Comparison of ENCODE assay signal across 8 cellular contexts in the genomic region with DNA sequence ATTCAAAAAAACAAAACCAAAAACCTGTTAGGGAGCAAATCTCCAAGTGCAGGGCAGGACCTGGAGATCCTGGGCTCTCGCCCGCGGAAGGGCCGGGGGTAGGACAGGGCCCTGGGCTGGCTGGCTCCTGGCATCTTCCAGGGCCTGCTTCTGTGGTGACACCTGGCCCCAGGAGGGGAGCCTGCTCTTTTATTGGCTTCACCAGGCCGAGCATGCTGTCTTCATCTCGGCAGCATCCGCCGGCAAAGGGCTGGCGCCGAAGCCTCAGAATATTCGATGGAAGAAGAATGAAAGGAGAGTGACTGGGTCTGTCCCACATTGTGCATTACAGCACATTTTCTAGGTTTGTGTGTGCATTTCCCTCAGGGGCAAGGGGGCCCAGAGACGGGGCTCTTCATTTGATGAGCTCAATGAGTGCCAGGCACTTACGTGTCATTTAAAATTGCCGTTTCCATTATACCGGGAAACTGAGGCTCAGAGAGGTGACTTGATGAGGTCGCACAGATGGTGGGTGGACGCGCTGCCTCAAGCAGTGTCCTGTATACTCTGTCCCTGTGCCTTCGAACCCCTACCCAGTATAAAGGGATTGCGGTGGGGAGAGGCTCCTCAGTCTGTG.
DNase-seq lines count a peak whose midpoint lies in the region; ATAC-seq and TF ChIP-seq lines count a peak whose summit lies in the region.

No MANE protein-coding gene starts in this region.

- H3K9me3 ChIP-seq in uterus, result no peaks in the 10 kb centered on the region

- no peaks in the 10 kb centered on the region for H3K9me3 Mint-ChIP-seq in chondrocyte (ENCODE audit: low read depth)
- no peaks in the 10 kb centered on the region for H3K9me3 Mint-ChIP-seq in mesothelial cell of epicardium

- ATAC-seq in HG03045 (IDR thresholded peaks at IDR 0.05; ENCODE audit: unreplicated experiment), result no peak

- H3K27ac ChIP-seq in uterus, result peak overlapping the region; percentile 97 to 99

- H3K4me1 Mint-ChIP-seq in chondrocyte (ENCODE audit: low read depth), result peaks cover 20% of the 10 kb centered on the region
- peaks cover 21% of the 10 kb centered on the region for H3K4me1 Mint-ChIP-seq in mesothelial cell of epicardium

- no peak for TF ChIP-seq POLR2A in uterus (IDR thresholded peaks at IDR 0.05)

- peak overlapping the region; percentile 66 to 75 for H3K4me3 ChIP-seq in uterus

- DNase-seq in DMS153 (lab: John Stamatoyannopoulos, UW) (peak; percentile 34), NCI-H146 treated with DMSO at 0.1 percent for 48 hours (lab: John Stamatoyannopoulos, UW; ENCODE audit: unreplicated experiment) (peak; percentile 4), chondrocyte (ENCODE audit: low spot score) (no peak), mesothelial cell of epicardium (ENCODE audit: low spot score in 2 of 2, unreplicated experiment in 2 of 2) (peak in 1 of 2 experiments; percentile 45), uterus (peak; percentile 20 to 24), T-helper 9 cell (no peak)
- no peak for DNase-seq in activated CD4-positive, CD25-positive, alpha-beta regulatory T cell treated with anti-CD3 and anti-CD28 coated beads, Interleukin-2, amount 50 U/mL, for 72 hours

- H3K27me3 Mint-ChIP-seq in chondrocyte (ENCODE audit: low read depth), result no peaks in the 10 kb centered on the region
- H3K27me3 Mint-ChIP-seq in mesothelial cell of epicardium (ENCODE audit: low read depth), result no peaks in the 10 kb centered on the region

- no peaks in the 10 kb centered on the region for H3K36me3 ChIP-seq in uterus

- TF ChIP-seq CTCF in chondrocyte (IDR thresholded peaks at IDR 0.05), result no peak
- TF ChIP-seq CTCF in mesothelial cell of epicardium (IDR thresholded peaks at IDR 0.05; ENCODE audit: unreplicated experiment), result no peak
- no peak for TF ChIP-seq CTCF in uterus (IDR thresholded peaks at IDR 0.05)

- no peaks in the 10 kb centered on the region for H3K27me3 ChIP-seq in uterus

- H3K4me3 Mint-ChIP-seq in chondrocyte (ENCODE audit: unreplicated experiment), result peak overlapping the region; percentile 91
- H3K4me3 Mint-ChIP-seq in mesothelial cell of epicardium, result peak overlapping the region; percentile 93

- H3K36me3 Mint-ChIP-seq in chondrocyte (ENCODE audit: low read depth) (no peaks in the 10 kb centered on the region), mesothelial cell of epicardium (peaks cover 3% of the 10 kb centered on the region)

- H3K4me1 ChIP-seq in uterus, result no peaks in the 10 kb centered on the region

- H3K27ac Mint-ChIP-seq in chondrocyte (ENCODE audit: unreplicated experiment) (peak overlapping the region; percentile 88), mesothelial cell of epicardium (peak overlapping the region; percentile 100)

- intact Hi-C loops in uterus (cut with DNase I; ENCODE audit: low total_unique reads), result loop anchor here (10.0 kb wide), 1 partner anchor 66 kb away; a partner anchor contains a TSS

Comparison
In these comparisons a context has a peak if more than half of its experiments do, and no peak if none do; other contexts are left out.
1. DNase-seq: peak in DMS153 (single experiment), NCI-H146 treated with DMSO at 0.1 percent for 48 hours (single experiment) and uterus (2 of 2); none in chondrocyte (single experiment), T-helper 9 cell (single experiment) and activated CD4-positive, CD25-positive, alpha-beta regulatory T cell treated with anti-CD3 and anti-CD28 coated beads, Interleukin-2, amount 50 U/mL, for 72 hours (single experiment).